25 cellular contexts compared by ENCODE assay signal in the genomic region with DNA sequence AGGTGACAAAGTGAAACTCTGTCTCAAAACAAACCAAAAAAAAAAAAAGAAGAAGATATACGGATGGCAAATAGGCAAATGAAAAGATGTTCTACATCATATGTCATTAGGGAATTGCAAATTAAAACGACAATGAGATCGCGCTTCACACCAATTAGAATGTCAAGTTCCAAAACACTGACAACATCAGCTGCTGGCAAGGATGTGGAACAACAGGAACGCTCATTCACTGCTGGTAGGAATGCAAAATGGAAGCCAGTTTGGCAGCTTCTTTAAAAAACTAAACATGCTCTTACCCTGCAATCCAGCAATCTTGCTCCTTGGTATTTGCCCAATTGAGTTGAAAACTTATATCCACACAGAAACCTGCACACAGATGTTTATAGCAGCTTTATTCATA. TPM values are rescaled to one million over a fixed set of nuclear protein-coding genes. Genes with fewer than 3 reads are reported as not detected.
DNase-seq lines count a peak whose midpoint lies in the region; ATAC-seq, FAIRE-seq and TF ChIP-seq lines count a peak whose summit lies in the region.
"Had no signal": no experiment of that assay in that cellular context is flagged by ENCODE, and none has a peak within 500 bp of the region (broad histone marks: within the 10 kb centered on the region; RNA-seq: fewer than 3 reads in every experiment).

No MANE protein-coding gene starts in this region.

- no peaks in the 10 kb centered on the region for H3K79me2 ChIP-seq in HepG2 (ENCODE audit: insufficient read depth, low read length)

- no TSS peak for BruUV-seq in HepG2 (replicated peaks; lab: Mats Ljungman, UMichigan)

- H3K36me3 ChIP-seq in HepG2 (replicated peaks in 1 of 2; ENCODE audit: control insufficient read depth in 1 of 2, insufficient read depth in 2 of 2, low read length in 2 of 2): peaks cover 0 to 6% of the 10 kb centered on the region in 2 experiments; a peak in 2 of 5 replicates
- H3K36me3 ChIP-seq in right lobe of liver: peaks cover 0 to 2% (median 0%) of the 10 kb centered on the region in 4 donors
- no peaks in the 10 kb centered on the region for H3K36me3 ChIP-seq in colonic mucosa
- no peaks in the 10 kb centered on the region for H3K36me3 ChIP-seq in lower lobe of right lung
- H3K36me3 ChIP-seq in naive thymus-derived CD4-positive, alpha-beta T cell (ENCODE audit: control insufficient read depth in 2 of 3, insufficient read depth in 3 of 3, low read length in 3 of 3): no peaks in the 10 kb centered on the region

- peak; percentile 36 for FAIRE-seq in HepG2 (lab: Jason Lieb, UNC)
- FAIRE-seq: A204.1, GM19239, H54 had no signal

- no peaks in the 10 kb centered on the region for H3K27me3 ChIP-seq in HepG2 (ENCODE audit: control insufficient read depth in 1 of 2, insufficient read depth in 2 of 2, low read length in 2 of 2)
- no peaks in the 10 kb centered on the region for H3K27me3 ChIP-seq in right lobe of liver
- no peaks in the 10 kb centered on the region for H3K27me3 ChIP-seq in colonic mucosa
- no peaks in the 10 kb centered on the region for H3K27me3 ChIP-seq in lower lobe of right lung (ENCODE audit: low read depth)
- no peaks in the 10 kb centered on the region for H3K27me3 ChIP-seq in naive thymus-derived CD4-positive, alpha-beta T cell (ENCODE audit: control insufficient read depth in 2 of 2, insufficient read depth in 2 of 2, low read length in 2 of 2)
- H3K27me3 ChIP-seq: BLaER1 had no signal

- DNase-seq in HepG2 (ENCODE audit: low spot score): no peak
- DNase-seq in right lobe of liver: no peak
- DNase-seq in colonic mucosa: peak; percentile 6
- DNase-seq in lower lobe of right lung: no peak
- no peak for DNase-seq in naive thymus-derived CD4-positive, alpha-beta T cell
- DNase-seq: CD4-positive, alpha-beta memory T cell; DMS153; GF-D8; KBM-7; NCI-H1105; NCI-H2081; NCI-H510A; NCI-H748 treated with DMSO at 0.1 percent for 48 hours; OCI-M1; SHP77 treated with DMSO at 0.1 percent for 48 hours had no signal

- H3K4me1 ChIP-seq in HepG2 (ENCODE audit: insufficient read depth, low read length) (peaks cover 43% of the 10 kb centered on the region), right lobe of liver (peaks cover 0 to 15% (median 3%) of the 10 kb centered on the region in 4 donors), colonic mucosa (peaks cover 15% of the 10 kb centered on the region), lower lobe of right lung (peaks cover 14% of the 10 kb centered on the region)
- no peaks in the 10 kb centered on the region for H3K4me1 ChIP-seq in naive thymus-derived CD4-positive, alpha-beta T cell (ENCODE audit: control insufficient read depth in 2 of 2, insufficient read depth in 2 of 2, low read length in 2 of 2)

- peaks cover 0 to 6% (median 4%) of the 10 kb centered on the region in 5 donors for H3K36me3 Mint-ChIP-seq in naive thymus-derived CD4-positive, alpha-beta T cell
- H3K36me3 Mint-ChIP-seq: CD4-positive, alpha-beta memory T cell had no signal

- peaks cover 0 to 8% (median 0%) of the 10 kb centered on the region in 11 donors for H3K9me3 Mint-ChIP-seq in naive thymus-derived CD4-positive, alpha-beta T cell

- no peaks in the 10 kb centered on the region for H4K20me1 ChIP-seq in HepG2 (ENCODE audit: insufficient read depth, low read length)
- H4K20me1 ChIP-seq: BLaER1 had no signal

- in situ Hi-C loops in HepG2 (cut with HindIII; ENCODE audit: extremely low pct_ligation_motif_present, low pct_unique_long_range_greater_than_20kb): no loop called here

- H3K27me3 Mint-ChIP-seq in naive thymus-derived CD4-positive, alpha-beta T cell: peaks cover 0 to 2% (median 0%) of the 10 kb centered on the region in 5 donors

- intact Hi-C loops in HepG2 (cut with micrococcal nuclease; ENCODE audit: unreplicated experiment): no loop called here
- intact Hi-C loops in right lobe of liver (cut with DNase I): no loop called here
- intact Hi-C loops in colonic mucosa (cut with DNase I): no loop called here
- intact Hi-C loops in lower lobe of right lung (cut with DNase I): no loop called here
- intact Hi-C loops in naive thymus-derived CD4-positive, alpha-beta T cell (cut with micrococcal nuclease): no loop called here

- no peak overlapping the region for H3K4me2 ChIP-seq in HepG2 (ENCODE audit: low read depth, low read length)
- H3K4me2 ChIP-seq: BLaER1 had no signal

- ATAC-seq in HepG2: no peak
- ATAC-seq in right lobe of liver: no peak
- ATAC-seq in lower lobe of right lung: no peak
- ATAC-seq in HG03039 (IDR thresholded peaks at IDR 0.05; ENCODE audit: unreplicated experiment): no peak
- ATAC-seq in naive thymus-derived CD4-positive, alpha-beta T cell: no peak
- ATAC-seq in GM21381 (IDR thresholded peaks at IDR 0.05; ENCODE audit: unreplicated experiment): no peak
- ATAC-seq in GM19328 (IDR thresholded peaks at IDR 0.05; ENCODE audit: unreplicated experiment): no peak
- ATAC-seq: SK-N-SH treated with all-trans-retinoic acid at 6 μM for 48 hours had no signal

- H3K9me3 ChIP-seq in HepG2 (ENCODE audit: low read length): no peaks in the 10 kb centered on the region
- H3K9me3 ChIP-seq in right lobe of liver: no peaks in the 10 kb centered on the region
- no peaks in the 10 kb centered on the region for H3K9me3 ChIP-seq in colonic mucosa
- no peaks in the 10 kb centered on the region for H3K9me3 ChIP-seq in lower lobe of right lung
- H3K9me3 ChIP-seq in naive thymus-derived CD4-positive, alpha-beta T cell (ENCODE audit: control insufficient read depth in 2 of 3, low read length in 3 of 3): peaks cover 0 to 5% (median 0%) of the 10 kb centered on the region in 3 experiments

- no peak for TF ChIP-seq CTCF in HepG2 (CRISPR knock-in tag; IDR thresholded peaks at IDR 0.05)
- no peak for TF ChIP-seq CTCF in right lobe of liver (IDR thresholded peaks at IDR 0.05)
- no peak for TF ChIP-seq CTCF in colonic mucosa (IDR thresholded peaks at IDR 0.05)
- no peak for TF ChIP-seq CTCF in lower lobe of right lung (IDR thresholded peaks at IDR 0.05)

- no peak for TF ChIP-seq RAD21 in HepG2 (CRISPR knock-in tag; IDR thresholded peaks at IDR 0.05)

- no peak for TF ChIP-seq EP300 in HepG2 (IDR thresholded peaks at IDR 0.05; ENCODE audit: low read depth in 2 of 2, low read length in 2 of 2)
- TF ChIP-seq EP300 in HepG2 (CRISPR knock-in tag; IDR thresholded peaks at IDR 0.05; ENCODE audit: borderline replicate concordance): no peak

- H3K4me3 ChIP-seq in HepG2 (replicated peaks in 1 of 3; ENCODE audit: insufficient read depth in 1 of 3, low read depth in 2 of 3, low read length in 3 of 3) (no peak overlapping the region), right lobe of liver (no peak overlapping the region), colonic mucosa (no peak overlapping the region), lower lobe of right lung (no peak overlapping the region)
- H3K4me3 ChIP-seq in naive thymus-derived CD4-positive, alpha-beta T cell (ENCODE audit: low read length): no peak overlapping the region
- H3K4me3 ChIP-seq: BLaER1 had no signal

- H3K27ac Mint-ChIP-seq in naive thymus-derived CD4-positive, alpha-beta T cell: no peak overlapping the region
- H3K27ac Mint-ChIP-seq: CD4-positive, alpha-beta memory T cell had no signal

- H3K4me3 Mint-ChIP-seq in naive thymus-derived CD4-positive, alpha-beta T cell: no peak overlapping the region
- H3K4me3 Mint-ChIP-seq: CD4-positive, alpha-beta memory T cell had no signal

- H2AFZ ChIP-seq in HepG2 (ENCODE audit: low read length): no peak overlapping the region

- WGBS in HepG2 (ENCODE audit: low lambda C conversion rate): 80% methylated on average over 5 of the region's 5 CpGs
- WGBS in right lobe of liver (ENCODE audit: insufficient coverage, low coverage, low lambda C conversion rate, missing lambda C conversion rate): 72% methylated on average over 5 of the region's 5 CpGs

- POLR2A ChIA-PET in HepG2 (lab: Yijun Ruan, JAX): no interaction called here
- POLR2A ChIA-PET in naive thymus-derived CD4-positive, alpha-beta T cell (lab: Charles Lee): no interaction called here

- TF ChIP-seq POLR2A in HepG2 (IDR thresholded peaks at IDR 0.05; ENCODE audit: insufficient read depth in 1 of 2, low read depth in 2 of 2, low read length in 2 of 2): no peak
- TF ChIP-seq POLR2A in right lobe of liver (IDR thresholded peaks at IDR 0.05): no peak

- peaks cover 3 to 10% (median 7%) of the 10 kb centered on the region in 7 donors for H3K4me1 Mint-ChIP-seq in naive thymus-derived CD4-positive, alpha-beta T cell
- H3K4me1 Mint-ChIP-seq: CD4-positive, alpha-beta memory T cell had no signal

- CTCF ChIA-PET in HepG2 (lab: Yijun Ruan, JAX; ENCODE audit: low intra/inter-chr PET ratio, low total read pairs): no interaction called here
- CTCF ChIA-PET in naive thymus-derived CD4-positive, alpha-beta T cell (lab: Charles Lee): interaction anchor here (1.0 kb wide), 1 partner anchor 16 kb away, joined by 6 read pairs; no protein-coding TSS in a partner anchor

- no peak overlapping the region for H3K9ac ChIP-seq in HepG2 (ENCODE audit: insufficient read depth, low read depth, low read length)
- H3K9ac ChIP-seq in colonic mucosa (ENCODE audit: low read depth in 2 of 2, low read length in 2 of 2): no peak overlapping the region
- H3K9ac ChIP-seq: BLaER1 had no signal

- H3K27ac ChIP-seq in HepG2 (ENCODE audit: extremely low read length, insufficient read depth, low read length) (no peak overlapping the region), right lobe of liver (no peak overlapping the region), colonic mucosa (no peak overlapping the region), lower lobe of right lung (peak overlapping the region; percentile 18)
- H3K27ac ChIP-seq in naive thymus-derived CD4-positive, alpha-beta T cell (ENCODE audit: low read depth, low read length): no peak overlapping the region
- H3K27ac ChIP-seq: BLaER1 had no signal

RNA-seq across cellular contexts. Expression of a gene that starts 34.8 kb away (rescaled TPM):
- total RNA-seq in HepG2 (2016; rRNA removed; fragmentation: Illumina TruSeq; extraction: Trizol) (not detected in 2 replicates), right lobe of liver (not detected), colonic mucosa (not detected), lower lobe of right lung (not detected)
- total RNA-seq in HepG2 (2016; cell fraction: cytosol; rRNA removed; fragmentation: Illumina TruSeq; extraction: Trizol; ENCODE audit: low read depth): not detected in 2 replicates
- total RNA-seq in HepG2 (2016; cell fraction: insoluble cytoplasmic fraction; rRNA removed; fragmentation: Illumina TruSeq; extraction: Trizol): not detected in 2 replicates
- not detected in 2 replicates for total RNA-seq in HepG2 (2016; cell fraction: membrane; rRNA removed; fragmentation: Illumina TruSeq; extraction: Trizol)
- total RNA-seq in HepG2 (2016; cell fraction: nucleus; rRNA removed; fragmentation: Illumina TruSeq; extraction: Trizol): not detected in 2 replicates
- not detected in 2 replicates for polyA plus RNA-seq in HepG2 (2011; rRNA removed)
- not detected in 2 replicates for polyA plus RNA-seq in HepG2 (2011; cell fraction: cytosol; rRNA removed)
- polyA plus RNA-seq in HepG2 (2011; cell fraction: nucleus; rRNA removed): not detected in 2 replicates
- not detected in 2 replicates for polyA plus RNA-seq in HepG2 (2012)
- not detected in 2 replicates for polyA plus RNA-seq in HepG2 (2016; cell fraction: cytosol; fragmentation: Illumina TruSeq; extraction: Trizol; ENCODE audit: low read depth)
- not detected in 2 replicates for polyA plus RNA-seq in HepG2 (2016; cell fraction: insoluble cytoplasmic fraction; fragmentation: Illumina TruSeq; extraction: Trizol; ENCODE audit: low read depth)
- polyA plus RNA-seq in HepG2 (2016; cell fraction: membrane; fragmentation: Illumina TruSeq; extraction: Trizol; ENCODE audit: low read depth): not detected in 2 replicates
- not detected in 2 replicates for polyA plus RNA-seq in HepG2 (2016; cell fraction: nucleus; fragmentation: Illumina TruSeq; extraction: Trizol; ENCODE audit: insufficient read depth, low read depth)
- polyA minus RNA-seq in HepG2 (2011; rRNA and poly(A)+ RNA removed; ENCODE audit: low replicate concordance): not detected in 2 replicates
- not detected in 2 replicates for polyA minus RNA-seq in HepG2 (2011; cell fraction: cytosol; rRNA and poly(A)+ RNA removed)
- not detected in 2 replicates for polyA minus RNA-seq in HepG2 (2011; cell fraction: nucleus; rRNA and poly(A)+ RNA removed)
- total RNA-seq in naive thymus-derived CD4-positive, alpha-beta T cell: not detected
- not detected for polyA plus RNA-seq in naive thymus-derived CD4-positive, alpha-beta T cell
- total RNA-seq: CD4-positive, alpha-beta memory T cell; Daoy; RPMI7951 had no signal
- polyA plus RNA-seq: CD4-positive, alpha-beta memory T cell had no signal

RNA-seq across cellular contexts. Expression of a gene that starts 52.2 kb away (rescaled TPM):
- total RNA-seq in HepG2 (2016; rRNA removed; fragmentation: Illumina TruSeq; extraction: Trizol) (65.8 and 115 TPM in 2 replicates), right lobe of liver (10 to 100 TPM; 23.0 to 64.5 (median 38.5) TPM), colonic mucosa (100 to 1,000 TPM; 174 to 455 TPM), lower lobe of right lung (46.7 TPM)
- 13.3 and 15.2 TPM in 2 replicates for total RNA-seq in HepG2 (2016; cell fraction: cytosol; rRNA removed; fragmentation: Illumina TruSeq; extraction: Trizol; ENCODE audit: low read depth)
- total RNA-seq in HepG2 (2016; cell fraction: insoluble cytoplasmic fraction; rRNA removed; fragmentation: Illumina TruSeq; extraction: Trizol): 67.1 and 111 TPM in 2 replicates
- 50.6 and 52.2 TPM in 2 replicates for total RNA-seq in HepG2 (2016; cell fraction: membrane; rRNA removed; fragmentation: Illumina TruSeq; extraction: Trizol)
- 56.7 and 60.2 TPM in 2 replicates for total RNA-seq in HepG2 (2016; cell fraction: nucleus; rRNA removed; fragmentation: Illumina TruSeq; extraction: Trizol)
- 37.8 and 48.1 TPM in 2 replicates for polyA plus RNA-seq in HepG2 (2011; rRNA removed)
- 26.5 and 28.7 TPM in 2 replicates for polyA plus RNA-seq in HepG2 (2011; cell fraction: cytosol; rRNA removed)
- polyA plus RNA-seq in HepG2 (2011; cell fraction: nucleus; rRNA removed): 19.8 and 22.7 TPM in 2 replicates
- polyA plus RNA-seq in HepG2 (2012): 43.1 and 50.0 TPM in 2 replicates
- polyA plus RNA-seq in HepG2 (2016; cell fraction: cytosol; fragmentation: Illumina TruSeq; extraction: Trizol; ENCODE audit: low read depth): 5.0 and 5.8 TPM in 2 replicates
- 98.1 and 103 TPM in 2 replicates for polyA plus RNA-seq in HepG2 (2016; cell fraction: insoluble cytoplasmic fraction; fragmentation: Illumina TruSeq; extraction: Trizol; ENCODE audit: low read depth)
- polyA plus RNA-seq in HepG2 (2016; cell fraction: membrane; fragmentation: Illumina TruSeq; extraction: Trizol; ENCODE audit: low read depth): 21.4 and 21.5 TPM in 2 replicates
- 56.7 and 57.9 TPM in 2 replicates for polyA plus RNA-seq in HepG2 (2016; cell fraction: nucleus; fragmentation: Illumina TruSeq; extraction: Trizol; ENCODE audit: insufficient read depth, low read depth)
- 47.1 and 69.7 TPM in 2 replicates for polyA minus RNA-seq in HepG2 (2011; rRNA and poly(A)+ RNA removed; ENCODE audit: low replicate concordance)
- polyA minus RNA-seq in HepG2 (2011; cell fraction: cytosol; rRNA and poly(A)+ RNA removed): 79.5 and 93.0 TPM in 2 replicates
- polyA minus RNA-seq in HepG2 (2011; cell fraction: nucleus; rRNA and poly(A)+ RNA removed): 103 and 134 TPM in 2 replicates
- total RNA-seq in naive thymus-derived CD4-positive, alpha-beta T cell: 10 to 100 TPM; 31.6 to 61.6 (median 33.2) TPM
- polyA plus RNA-seq in naive thymus-derived CD4-positive, alpha-beta T cell: 10 to 100 TPM; 47.9 to 52.9 TPM

RNA-seq across cellular contexts. Expression of a gene that starts 59.9 kb away (rescaled TPM):
- total RNA-seq in HepG2 (2016; rRNA removed; fragmentation: Illumina TruSeq; extraction: Trizol) (0.07 TPM in 1 of 2 replicates, not detected in the other), right lobe of liver (not detected), colonic mucosa (10 to 100 TPM; 12.8 to 39.6 TPM), lower lobe of right lung (not detected)
- total RNA-seq in HepG2 (2016; cell fraction: cytosol; rRNA removed; fragmentation: Illumina TruSeq; extraction: Trizol; ENCODE audit: low read depth): not detected in 2 replicates
- total RNA-seq in HepG2 (2016; cell fraction: insoluble cytoplasmic fraction; rRNA removed; fragmentation: Illumina TruSeq; extraction: Trizol): 0.06 TPM in 1 of 2 replicates, not detected in the other
- total RNA-seq in HepG2 (2016; cell fraction: membrane; rRNA removed; fragmentation: Illumina TruSeq; extraction: Trizol): not detected in 2 replicates
- total RNA-seq in HepG2 (2016; cell fraction: nucleus; rRNA removed; fragmentation: Illumina TruSeq; extraction: Trizol): not detected in 2 replicates
- 0.26 and 0.48 TPM in 2 replicates for polyA plus RNA-seq in HepG2 (2011; rRNA removed)
- 0.28 and 0.37 TPM in 2 replicates for polyA plus RNA-seq in HepG2 (2011; cell fraction: cytosol; rRNA removed)
- 0.24 and 0.26 TPM in 2 replicates for polyA plus RNA-seq in HepG2 (2011; cell fraction: nucleus; rRNA removed)
- 0.19 and 0.34 TPM in 2 replicates for polyA plus RNA-seq in HepG2 (2012)
- not detected in 2 replicates for polyA plus RNA-seq in HepG2 (2016; cell fraction: cytosol; fragmentation: Illumina TruSeq; extraction: Trizol; ENCODE audit: low read depth)
- not detected in 2 replicates for polyA plus RNA-seq in HepG2 (2016; cell fraction: insoluble cytoplasmic fraction; fragmentation: Illumina TruSeq; extraction: Trizol; ENCODE audit: low read depth)
- polyA plus RNA-seq in HepG2 (2016; cell fraction: membrane; fragmentation: Illumina TruSeq; extraction: Trizol; ENCODE audit: low read depth): not detected in 2 replicates
- polyA plus RNA-seq in HepG2 (2016; cell fraction: nucleus; fragmentation: Illumina TruSeq; extraction: Trizol; ENCODE audit: insufficient read depth, low read depth): not detected in 2 replicates
- polyA minus RNA-seq in HepG2 (2011; rRNA and poly(A)+ RNA removed; ENCODE audit: low replicate concordance): 0.32 and 0.77 TPM in 2 replicates
- polyA minus RNA-seq in HepG2 (2011; cell fraction: cytosol; rRNA and poly(A)+ RNA removed): not detected in 2 replicates
- polyA minus RNA-seq in HepG2 (2011; cell fraction: nucleus; rRNA and poly(A)+ RNA removed): 0.37 TPM in 1 of 2 replicates, not detected in the other
- total RNA-seq in naive thymus-derived CD4-positive, alpha-beta T cell: not detected
- not detected for polyA plus RNA-seq in naive thymus-derived CD4-positive, alpha-beta T cell
- total RNA-seq: CD4-positive, alpha-beta memory T cell had no signal
- polyA plus RNA-seq: CD4-positive, alpha-beta memory T cell had no signal

Comparison
In these comparisons a context has a peak if more than half of its experiments do, and no peak if none do; other contexts are left out.
1. RNA of a gene that starts 59.9 kb away (total RNA-seq): 12.8 to 39.6 TPM in colonic mucosa; 0.06 to 0.07 TPM in HepG2, not detected in lower lobe of right lung (single experiment), not detected in right lobe of liver and not detected in naive thymus-derived CD4-positive, alpha-beta T cell; every median in the first group is over 10 times any median in the second.